ENCODE assay signal across 8 cellular contexts in the genomic region with DNA sequence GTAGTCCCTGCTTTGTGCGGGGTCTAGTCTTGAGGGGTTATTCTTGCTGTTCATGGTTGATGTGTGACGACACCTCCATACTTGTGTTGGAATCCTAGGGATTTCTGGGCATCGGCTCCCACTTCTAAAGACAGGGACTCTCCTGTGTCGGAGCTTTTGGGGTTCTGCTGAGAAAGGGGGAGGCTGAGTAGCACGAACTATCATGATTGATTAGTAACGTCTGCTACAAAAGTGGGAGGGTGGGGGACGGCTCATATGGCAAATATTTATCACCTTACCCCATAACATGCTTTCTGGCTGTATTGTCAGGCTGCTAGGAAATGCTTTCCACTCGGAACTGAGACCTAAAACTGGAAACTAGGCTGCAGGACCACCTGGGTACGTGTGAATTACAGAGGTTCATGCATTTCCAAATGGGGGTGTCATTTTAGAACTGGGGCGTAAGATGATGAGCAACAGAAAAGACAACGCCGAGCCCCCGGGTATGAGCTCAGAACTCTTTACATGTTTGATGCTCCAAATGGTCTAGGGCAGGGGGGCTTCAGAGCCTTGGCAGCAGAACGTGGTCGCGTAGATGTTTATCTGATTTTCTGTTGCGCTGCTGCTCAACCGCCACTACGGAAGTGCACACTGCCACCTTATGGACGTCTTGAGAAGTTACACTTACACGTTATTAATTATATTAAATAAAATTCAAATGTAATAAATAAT. TPM values are rescaled to one million over a fixed set of nuclear protein-coding genes. Genes with fewer than 3 reads are reported as not detected.
DNase-seq lines count a peak whose midpoint lies in the region; ATAC-seq, FAIRE-seq and TF ChIP-seq lines count a peak whose summit lies in the region.

No MANE protein-coding gene starts in this region.

- H3K23ac ChIP-seq in neuronal stem cell (ENCODE audit: low read depth, low read length, poor library complexity): no peak overlapping the region

- H2BK12ac ChIP-seq in neuronal stem cell (ENCODE audit: low read length): no peak overlapping the region

- H3K4me1 Mint-ChIP-seq in activated T-helper 2 cell treated with anti-CD3 and anti-CD28 coated beads, Interferon-gamma antibody, Interleukin-2, Interleukin-4, amounts not matched to agents 10 μg/mL and 5 μg/mL and 100 μg/mL, durations not matched to agents 14 hours and 24 hours and 36 hours (ENCODE audit: low read depth): peaks cover 4% of the 10 kb centered on the region

- no peak overlapping the region for H3K9ac ChIP-seq in neuronal stem cell (ENCODE audit: low read depth, low read length, poor library complexity)

- peak overlapping the region; percentile 69 for H3K4me3 Mint-ChIP-seq in activated T-helper 2 cell treated with anti-CD3 and anti-CD28 coated beads, Interferon-gamma antibody, Interleukin-2, Interleukin-4, amounts not matched to agents 10 μg/mL and 5 μg/mL and 100 μg/mL, durations not matched to agents 14 hours and 24 hours and 36 hours (ENCODE audit: low read depth)

- no peak overlapping the region for H3K14ac ChIP-seq in neuronal stem cell (ENCODE audit: low read length)

- H3K27me3 Mint-ChIP-seq in activated T-helper 2 cell treated with anti-CD3 and anti-CD28 coated beads, Interferon-gamma antibody, Interleukin-2, Interleukin-4, amounts not matched to agents 10 μg/mL and 5 μg/mL and 100 μg/mL, durations not matched to agents 14 hours and 24 hours and 36 hours (ENCODE audit: low read depth): peaks cover 28% of the 10 kb centered on the region

- no peaks in the 10 kb centered on the region for H3K79me1 ChIP-seq in neuronal stem cell (ENCODE audit: low read depth, low read length)

- FAIRE-seq in urothelium cell line (lab: Jason Lieb, UNC): peak; percentile 53

- peak; percentile 60 for ATAC-seq in foreskin keratinocyte
- ATAC-seq in GM21390 (IDR thresholded peaks at IDR 0.05; ENCODE audit: unreplicated experiment): no peak

- no peak overlapping the region for H3K4me3 ChIP-seq in HFF-Myc (replicated peaks; ENCODE audit: low read depth, low read length)
- no peak overlapping the region for H3K4me3 ChIP-seq in neuronal stem cell (ENCODE audit: low read length in 2 of 2)

- no peak overlapping the region for H2BK120ac ChIP-seq in neuronal stem cell (ENCODE audit: low read depth, low read length)

- no peak overlapping the region for H3K18ac ChIP-seq in neuronal stem cell (ENCODE audit: low read length)

- peak overlapping the region; percentile 70 for H2AFZ ChIP-seq in neuronal stem cell (ENCODE audit: low read length)

- DNase-seq in CMK (ENCODE audit: low read depth): peak; percentile 18
- peak; percentile 2 for DNase-seq in HFF-Myc (ENCODE audit: extremely low read depth, low read depth)
- peak; percentile 43 for DNase-seq in NOMO-1 treated with dmso at 0.1 percent for 144 hours (lab: John Stamatoyannopoulos, UW; ENCODE audit: unreplicated experiment)
- DNase-seq in activated T-helper 2 cell treated with anti-CD3 and anti-CD28 coated beads, Interferon-gamma antibody, Interleukin-2, Interleukin-4, amounts not matched to agents 10 μg/mL and 5 μg/mL and 100 μg/mL, durations not matched to agents 14 hours and 24 hours and 36 hours (ENCODE audit: low spot score): no peak
- DNase-seq in foreskin keratinocyte: no peak
- DNase-seq in neuronal stem cell (ENCODE audit: low spot score): peak; percentile 48
- DNase-seq in urothelium cell line (ENCODE audit: low spot score): peak; percentile 68

- no peak overlapping the region for H3K4me2 ChIP-seq in neuronal stem cell (ENCODE audit: insufficient read depth, low read length, poor library complexity, severe bottlenecking)

- no peak overlapping the region for H4K91ac ChIP-seq in neuronal stem cell (ENCODE audit: low read depth, low read length, poor library complexity)

- no peak overlapping the region for H2BK15ac ChIP-seq in neuronal stem cell (ENCODE audit: low read length)

- no peaks in the 10 kb centered on the region for H3K9me3 Mint-ChIP-seq in activated T-helper 2 cell treated with anti-CD3 and anti-CD28 coated beads, Interferon-gamma antibody, Interleukin-2, Interleukin-4, amounts not matched to agents 10 μg/mL and 5 μg/mL and 100 μg/mL, durations not matched to agents 14 hours and 24 hours and 36 hours

- no peak overlapping the region for H3K27ac ChIP-seq in foreskin keratinocyte
- no peak overlapping the region for H3K27ac ChIP-seq in neuronal stem cell (replicated peaks; ENCODE audit: low read length)

- no peak overlapping the region for H2AK5ac ChIP-seq in neuronal stem cell (ENCODE audit: low read depth, low read length)

- H3K27ac Mint-ChIP-seq in activated T-helper 2 cell treated with anti-CD3 and anti-CD28 coated beads, Interferon-gamma antibody, Interleukin-2, Interleukin-4, amounts not matched to agents 10 μg/mL and 5 μg/mL and 100 μg/mL, durations not matched to agents 14 hours and 24 hours and 36 hours: no peak overlapping the region

- no peaks in the 10 kb centered on the region for H3K27me3 ChIP-seq in foreskin keratinocyte
- no peaks in the 10 kb centered on the region for H3K27me3 ChIP-seq in neuronal stem cell (ENCODE audit: control insufficient read depth in 3 of 3, insufficient read depth in 3 of 3, low read depth in 1 of 3, low read length in 3 of 3)

- TF ChIP-seq CTCF in HFF-Myc (IDR thresholded peaks at IDR 0.05; ENCODE audit: low read depth, low read length, missing control alignments) (peak; percentile 41), foreskin keratinocyte (conservative IDR thresholded peaks at IDR 0.05) (peak; percentile 70)

- peaks cover 0 to 3% of the 10 kb centered on the region in 2 donors for H3K9me3 ChIP-seq in neuronal stem cell (replicated peaks in 1 of 2; ENCODE audit: control insufficient read depth in 2 of 2, insufficient read depth in 1 of 2, low read depth in 1 of 2, low read length in 2 of 2)

- intact Hi-C loops in activated T-helper 2 cell treated with anti-CD3 and anti-CD28 coated beads, Interferon-gamma antibody, Interleukin-2, Interleukin-4, amounts not matched to agents 10 μg/mL and 5 μg/mL and 100 μg/mL, durations not matched to agents 14 hours and 24 hours and 36 hours (cut with micrococcal nuclease): loop anchor here (5.0 kb wide), 1 partner anchor 386 kb away; the partner anchor contains the start of gene ELMO1

- H3K36me3 ChIP-seq in neuronal stem cell (replicated peaks in 1 of 2; ENCODE audit: control insufficient read depth in 2 of 2, insufficient read depth in 2 of 2, low read length in 2 of 2): no peaks in the 10 kb centered on the region

- H3K36me3 Mint-ChIP-seq in activated T-helper 2 cell treated with anti-CD3 and anti-CD28 coated beads, Interferon-gamma antibody, Interleukin-2, Interleukin-4, amounts not matched to agents 10 μg/mL and 5 μg/mL and 100 μg/mL, durations not matched to agents 14 hours and 24 hours and 36 hours (ENCODE audit: low read depth): no peaks in the 10 kb centered on the region

- no peak overlapping the region for H2BK5ac ChIP-seq in neuronal stem cell (ENCODE audit: low read length)

- no CpG with 5 or more reads among the region's 21 CpGs for WGBS in neuronal stem cell (ENCODE audit: extremely low coverage in 2 of 2, insufficient read length in 2 of 2, insufficient replicate concordance in 1 of 2), 2 donors

- H3K4me1 ChIP-seq in foreskin keratinocyte (no peaks in the 10 kb centered on the region), neuronal stem cell (ENCODE audit: control insufficient read depth in 2 of 2, insufficient read depth in 1 of 2, low read depth in 1 of 2, low read length in 2 of 2) (no peaks in the 10 kb centered on the region)

- H4K8ac ChIP-seq in neuronal stem cell (ENCODE audit: low read depth, low read length): no peak overlapping the region

- no peak overlapping the region for H3K4ac ChIP-seq in neuronal stem cell (ENCODE audit: low read length)

RNA-seq across cellular contexts. Expression of gene NME8, which starts 15.1 kb away (rescaled TPM):
- not detected in 2 replicates for total RNA-seq in activated T-helper 2 cell treated with anti-CD3 and anti-CD28 coated beads, Interferon-gamma antibody, Interleukin-2, Interleukin-4, amounts not matched to agents 10 μg/mL and 5 μg/mL and 100 μg/mL, durations not matched to agents 14 hours and 24 hours and 36 hours
- not detected in 2 replicates for total RNA-seq in foreskin keratinocyte
- not detected in 2 replicates for polyA plus RNA-seq in foreskin keratinocyte
- 0.32 TPM for polyA plus RNA-seq in neuronal stem cell (2013, experiment 1 of 2)
- 0.21 TPM for polyA plus RNA-seq in neuronal stem cell (2013, experiment 2 of 2)

Comparison
In these comparisons a context has a peak if more than half of its experiments do, and no peak if none do; other contexts are left out.
1. DNase-seq: peak in CMK (single experiment), HFF-Myc (single experiment), NOMO-1 treated with dmso at 0.1 percent for 144 hours (single experiment), neuronal stem cell (single experiment) and urothelium cell line (single experiment); none in activated T-helper 2 cell treated with anti-CD3 and anti-CD28 coated beads, Interferon-gamma antibody, Interleukin-2, Interleukin-4, amounts not matched to agents 10 μg/mL and 5 μg/mL and 100 μg/mL, durations not matched to agents 14 hours and 24 hours and 36 hours (single experiment) and foreskin keratinocyte (0 of 2).